ENCODE assay signal across 29 cellular contexts in genomic region chr7:14896461-14896860, GRCh38. TPM values are rescaled to one million over a fixed set of nuclear protein-coding genes. Genes with fewer than 3 reads are reported as not detected.
"Had no signal": no experiment of that assay in that cellular context is flagged by ENCODE, and none has a peak within 500 bp of the region (broad histone marks: within the 10 kb centered on the region; RNA-seq: fewer than 3 reads in every experiment).

No MANE protein-coding gene starts in this region.

- DNase-seq: activated B cell treated with CpG ODN at 0.5 μM for 24 hours; activated CD4-positive, alpha-beta T cell treated with anti-CD3 and anti-CD28 coated beads for 48 hours; activated CD4-positive, alpha-beta T cell treated with anti-CD3 and anti-CD28 coated beads, Interleukin-2, amount 50 U/mL, for 1 hour; activated CD4-positive, alpha-beta T cell treated with anti-CD3 and anti-CD28 coated beads, Interleukin-2, amount 50 U/mL, for 48 hours; activated CD8-positive, alpha-beta memory T cell treated with anti-CD3 and anti-CD28 coated beads for 24 hours; activated CD8-positive, alpha-beta T cell treated with anti-CD3 and anti-CD28 coated beads for 36 hours; activated effector memory CD4-positive, alpha-beta T cell treated with Interleukin-2 at 50 U/mL for 16 hours; activated gamma-delta T cell treated with Interleukin-2 at 50 U/mL for 16 hours; activated naive CD4-positive, alpha-beta T cell treated with anti-CD3 and anti-CD28 coated beads, Interleukin-2, amount 50 U/mL, for 16 hours; activated naive CD4-positive, alpha-beta T cell treated with Interleukin-2 at 50 U/mL for 16 hours; activated T-cell treated with anti-CD3 and anti-CD28 coated beads, Interleukin-2, amount 50 U/mL, for 4 hours; amniotic stem cell; anterior cingulate cortex; caudate nucleus; colonic mucosa; effector CD8-positive, alpha-beta T cell; foreskin fibroblast; gastrocnemius medialis; glutamatergic neuron; heart left ventricle; T-helper 1 cell; T-helper 17 cell; T1000; WERI-Rb-1 had no signal

- H3K9me3 ChIP-seq: colonic mucosa, gastrocnemius medialis, heart left ventricle had no signal

- H3K27ac ChIP-seq: colonic mucosa, gastrocnemius medialis, heart left ventricle, WERI-Rb-1 had no signal

- ATAC-seq: activated CD4-positive, CD25-positive, alpha-beta regulatory T cell treated with anti-CD3 and anti-CD28 coated beads, Interleukin-2, amount 50 U/mL, for 24 hours; activated CD8-positive, alpha-beta T cell treated with anti-CD3 and anti-CD28 coated beads for 36 hours; activated T-cell treated with anti-CD3 and anti-CD28 coated beads, Interleukin-2, amount 50 U/mL, for 4 hours; activated T-helper 17 cell treated with anti-CD3 and anti-CD28 coated beads, Interleukin-2, amount 50 U/mL, for 72 hours; esophagus mucosa; gastrocnemius medialis; heart left ventricle; T-helper 17 cell had no signal

- H3K36me3 ChIP-seq: colonic mucosa, gastrocnemius medialis, heart left ventricle, WERI-Rb-1 had no signal

- H3K4me3 ChIP-seq: colonic mucosa, gastrocnemius medialis, heart left ventricle had no signal

- FAIRE-seq: astrocyte had no signal

- H3K4me1 ChIP-seq: colonic mucosa, gastrocnemius medialis, heart left ventricle had no signal

- H3K27me3 ChIP-seq: colonic mucosa, gastrocnemius medialis, heart left ventricle had no signal

RNA-seq across cellular contexts. Expression of gene DGKB, which starts 6.1 kb away (rescaled TPM):
- total RNA-seq: activated B cell treated with CpG ODN at 0.5 μM for 24 hours; activated CD8-positive, alpha-beta T cell treated with anti-CD3 and anti-CD28 coated beads for 36 hours; activated T-cell treated with anti-CD3 and anti-CD28 coated beads, Interleukin-2, amount 50 U/mL, for 4 hours; activated T-helper 17 cell treated with anti-CD3 and anti-CD28 coated beads, Interleukin-2, amount 50 U/mL, for 72 hours; dermis microvascular lymphatic vessel endothelial cell; T-helper 17 cell had no signal
